Comparison of ENCODE assay signal across 28 cellular contexts in the genomic region with DNA sequence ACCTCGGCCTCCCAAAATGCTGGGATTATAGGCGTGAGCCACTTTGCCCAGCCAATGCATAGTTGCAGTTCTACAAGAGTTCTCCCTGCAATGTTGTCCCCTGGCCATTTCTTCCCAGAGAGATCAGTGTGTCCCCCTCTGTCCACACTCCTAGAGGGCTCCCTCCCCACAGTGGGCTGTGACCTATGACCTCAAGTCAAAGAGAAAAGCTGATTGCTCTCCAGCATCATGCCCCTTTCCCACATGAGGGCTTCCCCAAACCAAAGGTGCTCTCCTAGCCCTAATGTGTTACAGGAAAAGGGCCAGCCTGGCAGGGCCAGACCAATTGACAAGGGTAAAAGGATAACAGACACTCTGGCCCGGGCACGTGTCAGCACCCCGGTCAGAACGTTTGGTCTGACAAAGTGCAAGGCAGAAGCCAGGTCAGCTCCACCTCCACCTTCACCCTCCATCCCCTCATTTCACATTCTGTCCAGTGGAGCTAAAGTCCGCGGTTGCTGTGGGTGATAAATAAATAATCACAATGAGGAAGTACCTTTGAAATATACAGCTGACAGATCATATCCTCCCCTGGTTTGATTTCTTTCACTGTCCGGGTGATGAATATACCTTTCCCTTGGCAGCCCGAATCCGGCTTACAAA. TPM values are rescaled to one million over a fixed set of nuclear protein-coding genes. Genes with fewer than 3 reads are reported as not detected.
DNase-seq lines count a peak whose midpoint lies in the region; ATAC-seq, FAIRE-seq and TF ChIP-seq lines count a peak whose summit lies in the region.
"Had no signal": no experiment of that assay in that cellular context is flagged by ENCODE, and none has a peak within 500 bp of the region (broad histone marks: within the 10 kb centered on the region; RNA-seq: fewer than 3 reads in every experiment).

No MANE protein-coding gene starts in this region.

- intact Hi-C loops in Calu3 (cut with micrococcal nuclease; ENCODE audit: unreplicated experiment), result no loop called here

- TF ChIP-seq CTCF in Calu3 (IDR thresholded peaks at IDR 0.05; ENCODE audit: unreplicated experiment) (no peak), H9 (conservative IDR thresholded peaks at IDR 0.05) (no peak)

- no peaks in the 10 kb centered on the region for H3K9me3 ChIP-seq in small intestine (ENCODE audit: control insufficient read depth, low read depth)
- H3K9me3 ChIP-seq in H9 (ENCODE audit: control insufficient read depth, low read depth, low read length), result no peaks in the 10 kb centered on the region
- H3K9me3 ChIP-seq: spleen, suprapubic skin, uterus had no signal

- no peak overlapping the region for H4K8ac ChIP-seq in H9 (replicated peaks; ENCODE audit: insufficient read length, low read depth, low read length)

- peaks cover 10 to 24% of the 10 kb centered on the region in 2 donors for H3K4me1 ChIP-seq in small intestine (ENCODE audit: control insufficient read depth in 2 of 2, insufficient read depth in 1 of 2, low read depth in 1 of 2, low read length in 1 of 2)
- no peaks in the 10 kb centered on the region for H3K4me1 ChIP-seq in H9 (ENCODE audit: insufficient read depth, low read length)

- DNase-seq in Calu3 (peak; percentile 57), SW480 (ENCODE audit: low spot score) (peak; percentile 24), left lobe of liver (ENCODE audit: low spot score) (peak; percentile 81), small intestine (peak; percentile 94), H9 (no peak)
- DNase-seq in activated T-cell treated with anti-CD3 and anti-CD28 coated beads, Interleukin-2, amount 50 U/mL, for 1 hour, result no peak
- DNase-seq: activated CD4-positive, alpha-beta memory T cell treated with anti-CD3 and anti-CD28 coated beads for 36 hours; activated CD8-positive, alpha-beta memory T cell treated with anti-CD3 and anti-CD28 coated beads, Interleukin-2, amount 50 U/mL, for 48 hours; activated naive CD8-positive, alpha-beta T cell treated with anti-CD3 and anti-CD28 coated beads for 36 hours; CD4-positive, alpha-beta memory T cell; DMS79 treated with DMSO at 0.1 percent for 48 hours; glutamatergic neuron; GM23248; natural killer cell; NCI-H1694 treated with DMSO at 0.1 percent for 48 hours; NCI-H2171 treated with DMSO at 0.1 percent for 48 hours; NCI-H526 treated with DMSO at 0.1 percent for 48 hours; spleen; stimulated activated CD4-positive, alpha-beta T cell treated with anti-CD3 and anti-CD28 coated beads, Interleukin-4, amount 100 ng/mL, for 1 hour; T1000; uterus had no signal

- H3K23ac ChIP-seq in H9 (ENCODE audit: insufficient read length, low read depth, low read length), result no peak overlapping the region

- no peak overlapping the region for H3K4ac ChIP-seq in H9 (ENCODE audit: low read depth, low read length)

- no peak overlapping the region for H2AFZ ChIP-seq in H9 (ENCODE audit: low read length)
- H2AFZ ChIP-seq: GM23248 had no signal

- 26 to 53% (median 36%) methylated on average over 11 of the region's 11 CpGs for WGBS in small intestine, 3 donors
- WGBS in H9 (ENCODE audit: extremely low coverage, insufficient read length, low lambda C conversion rate), result no CpG with 5 or more reads among the region's 11 CpGs

- ATAC-seq in left lobe of liver (peak; percentile 78), HG02623 (IDR thresholded peaks at IDR 0.05; ENCODE audit: unreplicated experiment) (no peak)
- ATAC-seq: natural killer cell; stimulated activated memory B cell treated with anti-CD40 and anti-IgM and Interleukin-4, amounts not matched to agents 10 μg/mL and 1 μg/mL and 100 μg/mL, for 72 hours had no signal

- no peaks in the 10 kb centered on the region for H3K36me3 ChIP-seq in small intestine (ENCODE audit: control insufficient read depth in 2 of 2, insufficient read depth in 2 of 2, low read length in 2 of 2)
- H3K36me3 ChIP-seq: spleen, suprapubic skin, uterus had no signal

- no peaks in the 10 kb centered on the region for H3K27me3 Mint-ChIP-seq in Calu3 (ENCODE audit: unreplicated experiment)
- peaks cover 41% of the 10 kb centered on the region for H3K27me3 Mint-ChIP-seq in H9 (ENCODE audit: low read depth)

- no peak overlapping the region for H3K56ac ChIP-seq in H9 (ENCODE audit: insufficient read length, low read depth, low read length)

- FAIRE-seq in small intestine (lab: Jason Lieb, UNC), result no peak

- H3K27ac ChIP-seq in small intestine (ENCODE audit: low read depth in 1 of 2, low read length in 1 of 2), result peak overlapping the region; percentile 78 to 80
- H3K27ac ChIP-seq in H9 (ENCODE audit: insufficient read length, low read depth, low read length), result no peak overlapping the region
- H3K27ac ChIP-seq: GM23248, RWPE1, spleen, suprapubic skin, uterus had no signal

- no peak overlapping the region for H4K5ac ChIP-seq in H9 (ENCODE audit: insufficient read length, low read depth, low read length)

- H3K4me3 Mint-ChIP-seq in Calu3 (ENCODE audit: low read depth, unreplicated experiment), result no peak overlapping the region
- H3K4me3 Mint-ChIP-seq in H9, result no peak overlapping the region
- H3K4me3 Mint-ChIP-seq: activated CD4-positive, alpha-beta memory T cell treated with anti-CD3 and anti-CD28 coated beads for 36 hours; activated naive CD8-positive, alpha-beta T cell treated with anti-CD3 and anti-CD28 coated beads for 36 hours; CD4-positive, alpha-beta memory T cell; natural killer cell; stimulated activated memory B cell treated with anti-CD40 and anti-IgM and Interleukin-4, amounts not matched to agents 10 μg/mL and 1 μg/mL and 100 μg/mL, for 72 hours had no signal

- no peak overlapping the region for H4K91ac ChIP-seq in H9 (ENCODE audit: insufficient read length, low read depth, low read length)

- no peak overlapping the region for H2BK5ac ChIP-seq in H9 (ENCODE audit: insufficient read length, low read length)

- peaks cover 0 to 3% of the 10 kb centered on the region in 2 donors for H3K27me3 ChIP-seq in small intestine (ENCODE audit: control insufficient read depth in 2 of 2, insufficient read depth in 2 of 2, low read length in 2 of 2)
- H3K27me3 ChIP-seq in H9 (ENCODE audit: insufficient read depth, low read length), result no peaks in the 10 kb centered on the region
- H3K27me3 ChIP-seq: uterus had no signal

- no peak overlapping the region for H2BK120ac ChIP-seq in H9 (ENCODE audit: low read depth, low read length, poor library complexity, severe bottlenecking)

- no peak overlapping the region for H3K9ac ChIP-seq in H9 (ENCODE audit: extremely low read depth, insufficient read length, low read length)
- H3K9ac ChIP-seq: GM23248 had no signal

- no peaks in the 10 kb centered on the region for H3K79me2 ChIP-seq in H9 (ENCODE audit: insufficient read depth, low read length)

- H3K79me1 ChIP-seq in H9 (ENCODE audit: insufficient read depth, low read depth, low read length, poor library complexity, severe bottlenecking), result no peaks in the 10 kb centered on the region

- H3T11ph ChIP-seq in H9 (ENCODE audit: low read length), result no peak overlapping the region

- H3K23me2 ChIP-seq in H9 (ENCODE audit: insufficient read length, low read depth, low read length, poor library complexity, severe bottlenecking), result no peaks in the 10 kb centered on the region

- H4K20me1 ChIP-seq in H9 (ENCODE audit: control insufficient read depth, insufficient read depth, insufficient read length), result peaks cover 2% of the 10 kb centered on the region

- no peak overlapping the region for H2BK15ac ChIP-seq in H9 (ENCODE audit: low read depth, low read length)

- no peak overlapping the region for H2AK5ac ChIP-seq in H9 (ENCODE audit: insufficient read length, low read length)

- no peak overlapping the region for H2BK12ac ChIP-seq in H9 (ENCODE audit: insufficient read length, low read depth, low read length)

- no peak overlapping the region for H3K18ac ChIP-seq in H9 (ENCODE audit: insufficient read length, low read depth, low read length)

- peaks cover 40% of the 10 kb centered on the region for H3K4me1 Mint-ChIP-seq in Calu3 (ENCODE audit: low read depth, unreplicated experiment)
- H3K4me1 Mint-ChIP-seq in H9, result no peaks in the 10 kb centered on the region
- H3K4me1 Mint-ChIP-seq: activated naive CD8-positive, alpha-beta T cell treated with anti-CD3 and anti-CD28 coated beads for 36 hours; CD4-positive, alpha-beta memory T cell; natural killer cell had no signal

- no peak overlapping the region for H2BK20ac ChIP-seq in H9 (ENCODE audit: low read depth, low read length, poor library complexity, severe bottlenecking)

- H3K36me3 Mint-ChIP-seq in Calu3 (ENCODE audit: insufficient read depth, unreplicated experiment), result peaks cover 22% of the 10 kb centered on the region
- peaks cover 0 to 11% (median 0%) of the 10 kb centered on the region in 3 experiments; a peak in 3 of 7 replicates for H3K36me3 Mint-ChIP-seq in H9 (ENCODE audit: insufficient read depth in 1 of 3, low read depth in 3 of 3)
- H3K36me3 Mint-ChIP-seq: activated CD4-positive, alpha-beta memory T cell treated with anti-CD3 and anti-CD28 coated beads for 36 hours; activated naive CD8-positive, alpha-beta T cell treated with anti-CD3 and anti-CD28 coated beads for 36 hours; CD4-positive, alpha-beta memory T cell; natural killer cell; stimulated activated memory B cell treated with anti-CD40 and anti-IgM and Interleukin-4, amounts not matched to agents 10 μg/mL and 1 μg/mL and 100 μg/mL, for 72 hours had no signal

- CTCF ChIA-PET in Calu3 (lab: Charles Lee), result interaction anchor here (0.5 to 2.4 kb wide), 9 partner anchors 8 to 797 kb away, joined by 3 to 12 read pairs (median 4); no protein-coding TSS in a partner anchor

- BruUV-seq in Calu3 (replicated peaks; lab: Mats Ljungman, UMichigan), result no TSS peak

- H3K14ac ChIP-seq in H9 (ENCODE audit: insufficient read depth, low read length), result no peak overlapping the region

- no peak overlapping the region for H3K4me3 ChIP-seq in small intestine (ENCODE audit: low read depth in 1 of 2, low read length in 2 of 2)
- H3K4me3 ChIP-seq: GM23248, spleen, suprapubic skin, uterus had no signal

- peak overlapping the region; percentile 72 for H3K27ac Mint-ChIP-seq in Calu3 (ENCODE audit: unreplicated experiment)
- H3K27ac Mint-ChIP-seq in H9, result no peak overlapping the region
- H3K27ac Mint-ChIP-seq: activated CD4-positive, alpha-beta memory T cell treated with anti-CD3 and anti-CD28 coated beads for 36 hours; activated naive CD8-positive, alpha-beta T cell treated with anti-CD3 and anti-CD28 coated beads for 36 hours; activated T-helper 2 cell treated with anti-CD3 and anti-CD28 coated beads, Interferon-gamma antibody, Interleukin-2, Interleukin-4, amounts not matched to agents 10 μg/mL and 5 μg/mL and 100 μg/mL, durations not matched to agents 14 hours and 24 hours and 36 hours; CD4-positive, alpha-beta memory T cell; natural killer cell; stimulated activated memory B cell treated with anti-CD40 and anti-IgM and Interleukin-4, amounts not matched to agents 10 μg/mL and 1 μg/mL and 100 μg/mL, for 72 hours had no signal

- H3K4me2 ChIP-seq in H9 (ENCODE audit: insufficient read depth, insufficient read length, low read length), result no peak overlapping the region

- no peaks in the 10 kb centered on the region for H3K9me3 Mint-ChIP-seq in Calu3 (ENCODE audit: low read depth, unreplicated experiment)
- H3K9me3 Mint-ChIP-seq in H9, result no peaks in the 10 kb centered on the region
- H3K9me3 Mint-ChIP-seq: activated CD4-positive, alpha-beta memory T cell treated with anti-CD3 and anti-CD28 coated beads for 36 hours; activated naive CD8-positive, alpha-beta T cell treated with anti-CD3 and anti-CD28 coated beads for 36 hours; activated T-helper 2 cell treated with anti-CD3 and anti-CD28 coated beads, Interferon-gamma antibody, Interleukin-2, Interleukin-4, amounts not matched to agents 10 μg/mL and 5 μg/mL and 100 μg/mL, durations not matched to agents 14 hours and 24 hours and 36 hours; CD4-positive, alpha-beta memory T cell; natural killer cell; stimulated activated memory B cell treated with anti-CD40 and anti-IgM and Interleukin-4, amounts not matched to agents 10 μg/mL and 1 μg/mL and 100 μg/mL, for 72 hours had no signal

RNA-seq across cellular contexts. Expression of a gene that starts 17.8 kb away (rescaled TPM):
- 0.21 and 0.78 TPM in 2 replicates for total RNA-seq in Calu3 (2022)
- total RNA-seq in left lobe of liver, result not detected
- 1 to 10 TPM; 1.6 to 4.2 (median 2.7) TPM for polyA plus RNA-seq in small intestine
- 1.1 and 2.4 TPM in 2 replicates for total RNA-seq in H9 (2021)
- total RNA-seq: activated CD4-positive, alpha-beta memory T cell treated with anti-CD3 and anti-CD28 coated beads for 36 hours; activated naive CD8-positive, alpha-beta T cell treated with anti-CD3 and anti-CD28 coated beads for 36 hours; activated T-helper 2 cell treated with anti-CD3 and anti-CD28 coated beads, Interferon-gamma antibody, Interleukin-2, Interleukin-4, amounts not matched to agents 10 μg/mL and 5 μg/mL and 100 μg/mL, durations not matched to agents 14 hours and 24 hours and 36 hours; CD4-positive, alpha-beta memory T cell; GM23248; mesenteric fat pad; natural killer cell; osteocyte; spleen; suprapubic skin had no signal
- polyA plus RNA-seq: CD4-positive, alpha-beta memory T cell; GM23248 had no signal

RNA-seq across cellular contexts. Expression of a gene that starts 31.6 kb away (rescaled TPM):
- total RNA-seq in Calu3 (2022), result 116 and 136 TPM in 2 replicates
- total RNA-seq in left lobe of liver, result 66.8 TPM
- 10 to 100 TPM; 72.1 to 88.1 (median 87.4) TPM for polyA plus RNA-seq in small intestine
- total RNA-seq in H9 (2021), result 19.1 and 23.1 TPM in 2 replicates

Comparison
In these comparisons a context has a peak if more than half of its experiments do, and no peak if none do; other contexts are left out.
1. DNase-seq: peak in Calu3 (single experiment), SW480 (single experiment), left lobe of liver (single experiment) and small intestine (single experiment); none in activated T-cell treated with anti-CD3 and anti-CD28 coated beads, Interleukin-2, amount 50 U/mL, for 1 hour (single experiment) and H9 (single experiment).